In genomic region chr19:2331601-2332246, GRCh38 we compare ENCODE assay signal across 10 cellular contexts. TPM values are rescaled to one million over a fixed set of nuclear protein-coding genes. Genes with fewer than 3 reads are reported as not detected.
DNase-seq lines count a peak whose midpoint lies in the region; ATAC-seq, FAIRE-seq and TF ChIP-seq lines count a peak whose summit lies in the region.
"Had no signal": no experiment of that assay in that cellular context is flagged by ENCODE, and none has a peak within 500 bp of the region (broad histone marks: within the 10 kb centered on the region; RNA-seq: fewer than 3 reads in every experiment).

No MANE protein-coding gene starts in this region.

- H3K36me3 ChIP-seq in Loucy (ENCODE audit: insufficient read depth, low read length) (no peaks in the 10 kb centered on the region; the same call in 1 of the 2 replicates), rectal smooth muscle tissue (ENCODE audit: control insufficient read depth, insufficient read depth, low read length) (no peaks in the 10 kb centered on the region)
- H3K36me3 ChIP-seq: right atrium auricular region had no signal

- no peaks in the 10 kb centered on the region for H3K9me3 ChIP-seq in Loucy (ENCODE audit: insufficient read depth, low read depth, low read length)
- H3K9me3 ChIP-seq: right atrium auricular region had no signal

- no peak for ATAC-seq in effector memory CD8-positive, alpha-beta T cell (replicated peaks)
- ATAC-seq in GM18909 (IDR thresholded peaks at IDR 0.05; ENCODE audit: poor library complexity, unreplicated experiment) (no peak), GM18505 (IDR thresholded peaks at IDR 0.05; ENCODE audit: unreplicated experiment) (no peak)

- peaks cover 50% of the 10 kb centered on the region for H3K4me1 ChIP-seq in Loucy (ENCODE audit: insufficient read depth, low read length, poor library complexity, severe bottlenecking)
- peaks cover 12% of the 10 kb centered on the region for H3K4me1 ChIP-seq in rectal smooth muscle tissue (ENCODE audit: control insufficient read depth, insufficient read depth, low read length)

- no peak overlapping the region for H3K4me3 Mint-ChIP-seq in effector memory CD8-positive, alpha-beta T cell

- peak overlapping the region; percentile 24 for H3K27ac ChIP-seq in rectal smooth muscle tissue (ENCODE audit: low read depth, low read length)

- H2AFZ ChIP-seq in Loucy (ENCODE audit: low read length): no peak overlapping the region

- FAIRE-seq in GM12892 (lab: Jason Lieb, UNC): no peak

- DNase-seq in DMS79 treated with DMSO at 0.1 percent for 48 hours (lab: John Stamatoyannopoulos, UW): peak; percentile 21
- DNase-seq in DMS79 (lab: John Stamatoyannopoulos, UW): no peak
- DNase-seq in effector memory CD8-positive, alpha-beta T cell: no peak
- no peak for DNase-seq in GM12892 (ENCODE audit: insufficient read length)
- DNase-seq: 8988T had no signal

- peaks cover 6% of the 10 kb centered on the region for H3F3A ChIP-seq in Loucy (ENCODE audit: low read depth)

- H3K27ac Mint-ChIP-seq in effector memory CD8-positive, alpha-beta T cell: peak overlapping the region; percentile 60 to 74

- peaks cover 90% of the 10 kb centered on the region for H3K79me2 ChIP-seq in Loucy (ENCODE audit: insufficient read depth, low read length)

- H3K27me3 Mint-ChIP-seq in effector memory CD8-positive, alpha-beta T cell: no peaks in the 10 kb centered on the region

- H3K9ac ChIP-seq in Loucy (ENCODE audit: low read depth, low read length, poor library complexity, severe bottlenecking): peak overlapping the region; percentile 99
- H3K9ac ChIP-seq in rectal smooth muscle tissue (ENCODE audit: low read length): no peak overlapping the region

- peaks cover 33% of the 10 kb centered on the region for H3K36me3 Mint-ChIP-seq in effector memory CD8-positive, alpha-beta T cell (ENCODE audit: insufficient read depth)

- no peaks in the 10 kb centered on the region for H3K9me3 Mint-ChIP-seq in effector memory CD8-positive, alpha-beta T cell

- H3K4me2 ChIP-seq in Loucy (ENCODE audit: low read depth, low read length, poor library complexity, severe bottlenecking): peak overlapping the region; percentile 85

- TF ChIP-seq POLR2A in GM12892 (IDR thresholded peaks at IDR 0.05; ENCODE audit: low read depth, low read length) (no peak), GM18505 (IDR thresholded peaks at IDR 0.05; ENCODE audit: borderline replicate concordance, extremely low read depth, insufficient read depth, insufficient read length) (no peak)

- H3K4me3 ChIP-seq in Loucy (ENCODE audit: low read length, poor library complexity, severe bottlenecking): peak overlapping the region; percentile 98
- peak overlapping the region; percentile 30 for H3K4me3 ChIP-seq in rectal smooth muscle tissue (ENCODE audit: low read length)
- H3K4me3 ChIP-seq: right atrium auricular region had no signal

- H3K4me1 Mint-ChIP-seq in effector memory CD8-positive, alpha-beta T cell (ENCODE audit: low read depth in 2 of 2): peaks cover 30 to 36% of the 10 kb centered on the region in 2 donors

- TF ChIP-seq CTCF in Loucy (conservative IDR thresholded peaks at IDR 0.05; ENCODE audit: low read length): no peak

- H4K20me1 ChIP-seq in Loucy (ENCODE audit: insufficient read depth, low read length, poor library complexity, severe bottlenecking): peaks cover 49% of the 10 kb centered on the region

- no peaks in the 10 kb centered on the region for H3K9me2 ChIP-seq in Loucy (replicated peaks; ENCODE audit: low read depth, low read length)

- H3K27me3 ChIP-seq in Loucy (ENCODE audit: insufficient read depth, low read length, poor library complexity, severe bottlenecking) (peaks cover 9% of the 10 kb centered on the region), rectal smooth muscle tissue (ENCODE audit: control insufficient read depth, insufficient read depth, low read length) (no peaks in the 10 kb centered on the region)
- H3K27me3 ChIP-seq: right atrium auricular region had no signal

RNA-seq across cellular contexts. Expression of gene SPPL2B, which starts 3.2 kb away (rescaled TPM):
- polyA plus RNA-seq in GM12892 (2012; ENCODE audit: missing spikeins): 12.0 TPM

RNA-seq across cellular contexts. Expression of gene LSM7, which starts 3.3 kb away (rescaled TPM):
- 92.2 TPM for polyA plus RNA-seq in GM12892 (2012; ENCODE audit: missing spikeins)

RNA-seq across cellular contexts. Expression of gene LINGO3, which starts 23.8 kb away (rescaled TPM):
- polyA plus RNA-seq in GM12892 (2012; ENCODE audit: missing spikeins): 0.11 TPM

RNA-seq across cellular contexts. Expression of gene TMPRSS9, which starts 28.3 kb away (rescaled TPM):
- polyA plus RNA-seq in GM12892 (2012; ENCODE audit: missing spikeins): 2.2 TPM

RNA-seq across cellular contexts. Expression of gene PEAK3, which starts 49.7 kb away (rescaled TPM):
- polyA plus RNA-seq in GM12892 (2012; ENCODE audit: missing spikeins): 0.85 TPM
